23 cellular contexts compared by ENCODE assay signal in genomic region chr2:4214444-4215295, GRCh38.
DNase-seq lines count a peak whose midpoint lies in the region; ATAC-seq and TF ChIP-seq lines count a peak whose summit lies in the region.
"Had no signal": no experiment of that assay in that cellular context is flagged by ENCODE, and none has a peak within 500 bp of the region (broad histone marks: within the 10 kb centered on the region; RNA-seq: fewer than 3 reads in every experiment).

No MANE protein-coding gene starts in this region.

- no peak for TF ChIP-seq CTCF in foreskin fibroblast (IDR thresholded peaks at IDR 0.05; ENCODE audit: low read depth, low read length)

- H3K4me3 ChIP-seq in foreskin fibroblast (ENCODE audit: low read depth in 1 of 2, low read length in 2 of 2), result no peak overlapping the region
- H3K4me3 ChIP-seq: dorsolateral prefrontal cortex, tibial artery had no signal

- ATAC-seq in GM21717 (IDR thresholded peaks at IDR 0.05; ENCODE audit: unreplicated experiment), result peak; percentile 87
- no peak for ATAC-seq in HG03108 (IDR thresholded peaks at IDR 0.05; ENCODE audit: unreplicated experiment)
- no peak for ATAC-seq in Right ventricle myocardium superior (ENCODE audit: poor library complexity)
- ATAC-seq: activated CD8-positive, alpha-beta memory T cell treated with anti-CD3 and anti-CD28 coated beads, Interleukin-2, amount 10 ng/mL, durations not matched to agents 7 days and 5 days; Panc1; WTC11 had no signal

- intact Hi-C loops in Right ventricle myocardium superior (cut with DNase I), result no loop called here

- DNase-seq in Daoy (ENCODE audit: low read depth) (peak; percentile 7), NCI-H345 treated with DMSO at 0.1 percent for 48 hours (lab: John Stamatoyannopoulos, UW; ENCODE audit: unreplicated experiment) (peak; percentile 83), kidney tubule cell (ENCODE audit: low spot score) (peak; percentile 70), foreskin fibroblast (no peak), NCI-H187 treated with DMSO at 0.1 percent for 48 hours (lab: John Stamatoyannopoulos, UW) (no peak), Right ventricle myocardium superior (no peak)
- DNase-seq: activated CD4-positive, alpha-beta T cell treated with anti-CD3 and anti-CD28 coated beads, Interleukin-2, amount 10 ng/mL, durations not matched to agents 7 days and 5 days; activated CD8-positive, alpha-beta memory T cell treated with anti-CD3 and anti-CD28 coated beads, Interleukin-2, amount 10 ng/mL, durations not matched to agents 7 days and 5 days; activated naive CD4-positive, alpha-beta T cell treated with anti-CD3 and anti-CD28 coated beads for 36 hours; DND-41; dorsolateral prefrontal cortex; KBM-7; naive B cell; NCI-H510A treated with DMSO at 0.1 percent for 48 hours; SIG-M5; small intestine; stimulated activated CD4-positive, alpha-beta T cell treated with anti-CD3 and anti-CD28 coated beads, Interleukin-1b, Interleukin-23, amount 100 ng/mL, for 48 hours; T1000; tibial artery had no signal

Comparison
In these comparisons a context has a peak if more than half of its experiments do, and no peak if none do; other contexts are left out.
1. DNase-seq: peak in Daoy (single experiment), NCI-H345 treated with DMSO at 0.1 percent for 48 hours (single experiment) and kidney tubule cell (single experiment); none in foreskin fibroblast (0 of 2), NCI-H187 treated with DMSO at 0.1 percent for 48 hours (single experiment) and Right ventricle myocardium superior (single experiment).